21 cellular contexts compared by ENCODE assay signal in genomic region chr5:169424956-169425318, GRCh38.
A peak's percentile ranks its signal among the peaks of the same experiment; 100 is the strongest.
DNase-seq lines count a peak whose midpoint lies in the region; ATAC-seq, FAIRE-seq and TF ChIP-seq lines count a peak whose summit lies in the region.
"Had no signal": no experiment of that assay in that cellular context is flagged by ENCODE, and none has a peak within 500 bp of the region (broad histone marks: within the 10 kb centered on the region; RNA-seq: fewer than 3 reads in every experiment).

No MANE protein-coding gene starts in this region.

- no peak overlapping the region for H3K4me3 ChIP-seq in OCI-LY3 (ENCODE audit: low read length)
- H3K4me3 ChIP-seq: BLaER1 treated with 17β-estradiol and CSF1 and Interleukin-3, amounts not matched to agents 10 nM and 100 nM; GM12878 had no signal

- CTCF ChIA-PET in activated CD4-positive, alpha-beta T cell treated with anti-CD3 and anti-CD28 coated beads, Interleukin-2, amount 10 ng/mL, durations not matched to agents 7 days and 5 days (lab: Charles Lee), result no interaction called here

- no peaks in the 10 kb centered on the region for H3K9me3 Mint-ChIP-seq in activated CD4-positive, alpha-beta T cell treated with anti-CD3 and anti-CD28 coated beads, Interleukin-2, amount 10 ng/mL, durations not matched to agents 7 days and 5 days
- H3K9me3 Mint-ChIP-seq: CD8-positive, alpha-beta memory T cell; HFFc6; IgD-negative memory B cell had no signal

- H3K4me1 ChIP-seq in OCI-LY3 (ENCODE audit: low read length), result peaks cover 59% of the 10 kb centered on the region

- no peak overlapping the region for H3K9ac ChIP-seq in OCI-LY3 (ENCODE audit: low read length)
- H3K9ac ChIP-seq: BLaER1 treated with 17β-estradiol and CSF1 and Interleukin-3, amounts not matched to agents 10 nM and 100 nM had no signal

- H3K27ac ChIP-seq in OCI-LY3 (ENCODE audit: low read length), result no peak overlapping the region
- H3K27ac ChIP-seq: BLaER1 treated with 17β-estradiol and CSF1 and Interleukin-3, amounts not matched to agents 10 nM and 100 nM had no signal

- FAIRE-seq in RCC 7860 (lab: Jason Lieb, UNC), result no peak
- FAIRE-seq: GM12878, H54, HepG2 had no signal

- no peak overlapping the region for H3K27ac Mint-ChIP-seq in activated CD4-positive, alpha-beta T cell treated with anti-CD3 and anti-CD28 coated beads, Interleukin-2, amount 10 ng/mL, durations not matched to agents 7 days and 5 days
- H3K27ac Mint-ChIP-seq: B cell; CD4-positive, CD25-positive, alpha-beta regulatory T cell; CD8-positive, alpha-beta memory T cell; HFFc6; IgD-negative memory B cell had no signal

- POLR2A ChIA-PET in activated CD4-positive, alpha-beta T cell treated with anti-CD3 and anti-CD28 coated beads, Interleukin-2, amount 10 ng/mL, durations not matched to agents 7 days and 5 days (lab: Charles Lee), result no interaction called here

- no peak overlapping the region for H3K4me3 Mint-ChIP-seq in activated CD4-positive, alpha-beta T cell treated with anti-CD3 and anti-CD28 coated beads, Interleukin-2, amount 10 ng/mL, durations not matched to agents 7 days and 5 days
- H3K4me3 Mint-ChIP-seq: B cell; CD4-positive, CD25-positive, alpha-beta regulatory T cell; CD8-positive, alpha-beta memory T cell; HFFc6; IgD-negative memory B cell had no signal

- no peaks in the 10 kb centered on the region; the same call in 1 of the 2 replicates for H3K9me3 ChIP-seq in OCI-LY3 (ENCODE audit: insufficient read depth, low read length)
- H3K9me3 ChIP-seq: BLaER1 treated with 17β-estradiol and CSF1 and Interleukin-3, amounts not matched to agents 10 nM and 100 nM had no signal

- peaks cover 59% of the 10 kb centered on the region for H3K27me3 ChIP-seq in OCI-LY3 (ENCODE audit: low read depth, low read length)
- H3K27me3 ChIP-seq: BLaER1 treated with 17β-estradiol and CSF1 and Interleukin-3, amounts not matched to agents 10 nM and 100 nM had no signal

- H3K4me2 ChIP-seq in OCI-LY3 (ENCODE audit: low read length), result peak overlapping the region; percentile 57; the same call in 1 of the 2 replicates
- H3K4me2 ChIP-seq: BLaER1 treated with 17β-estradiol and CSF1 and Interleukin-3, amounts not matched to agents 10 nM and 100 nM had no signal

- no peak for TF ChIP-seq CTCF in OCI-LY3 (IDR thresholded peaks at IDR 0.05; ENCODE audit: low read depth, low read length)

- H3K79me2 ChIP-seq in OCI-LY3 (ENCODE audit: low read length), result no peaks in the 10 kb centered on the region

- no peaks in the 10 kb centered on the region for H4K20me1 ChIP-seq in OCI-LY3 (ENCODE audit: insufficient read depth, low read length)
- H4K20me1 ChIP-seq: BLaER1 treated with 17β-estradiol and CSF1 and Interleukin-3, amounts not matched to agents 10 nM and 100 nM had no signal

- DNase-seq in fibroblast of peridontal ligament (ENCODE audit: extremely low read depth) (peak; percentile 45), sciatic nerve (ENCODE audit: low spot score) (no peak), RCC 7860 (ENCODE audit: low spot score) (no peak)
- DNase-seq in activated CD4-positive, alpha-beta T cell treated with anti-CD3 and anti-CD28 coated beads, Interleukin-2, amount 10 ng/mL, durations not matched to agents 7 days and 5 days, result no peak
- DNase-seq: CD4-positive, CD25-positive, alpha-beta regulatory T cell; CD8-positive, alpha-beta memory T cell; COR-L47; DMS 273 treated with DMSO at 0.1 percent for 48 hours; DMS53; DND-41; EL; HFFc6 had no signal

- H3K27me3 Mint-ChIP-seq in activated CD4-positive, alpha-beta T cell treated with anti-CD3 and anti-CD28 coated beads, Interleukin-2, amount 10 ng/mL, durations not matched to agents 7 days and 5 days, result peaks cover 3% of the 10 kb centered on the region

- no peaks in the 10 kb centered on the region for H3K36me3 ChIP-seq in OCI-LY3 (replicated peaks; ENCODE audit: low read depth, low read length)
- H3K36me3 ChIP-seq: BLaER1 treated with 17β-estradiol and CSF1 and Interleukin-3, amounts not matched to agents 10 nM and 100 nM had no signal

- no peaks in the 10 kb centered on the region for H3K4me1 Mint-ChIP-seq in activated CD4-positive, alpha-beta T cell treated with anti-CD3 and anti-CD28 coated beads, Interleukin-2, amount 10 ng/mL, durations not matched to agents 7 days and 5 days
- H3K4me1 Mint-ChIP-seq: B cell; CD4-positive, CD25-positive, alpha-beta regulatory T cell; CD8-positive, alpha-beta memory T cell; IgD-negative memory B cell had no signal

- intact Hi-C loops in sciatic nerve (cut with DNase I), result no loop called here

- H3K36me3 Mint-ChIP-seq in activated CD4-positive, alpha-beta T cell treated with anti-CD3 and anti-CD28 coated beads, Interleukin-2, amount 10 ng/mL, durations not matched to agents 7 days and 5 days (ENCODE audit: low read depth), result no peaks in the 10 kb centered on the region
- H3K36me3 Mint-ChIP-seq: CD4-positive, CD25-positive, alpha-beta regulatory T cell; CD8-positive, alpha-beta memory T cell had no signal

- no peak overlapping the region for H2AFZ ChIP-seq in OCI-LY3 (ENCODE audit: low read depth, low read length)

- ATAC-seq in sciatic nerve, result peak; percentile 73
- ATAC-seq in GM21723 (IDR thresholded peaks at IDR 0.05; ENCODE audit: unreplicated experiment), result no peak
- ATAC-seq: HCT116, HepG2 had no signal
